ENCODE assay signal across 9 cellular contexts in genomic region chr3:128498127-128498626, GRCh38. TPM values are rescaled to one million over a fixed set of nuclear protein-coding genes. Genes with fewer than 3 reads are reported as not detected.
DNase-seq lines count a peak whose midpoint lies in the region; ATAC-seq, FAIRE-seq and TF ChIP-seq lines count a peak whose summit lies in the region.
"Had no signal": no experiment of that assay in that cellular context is flagged by ENCODE, and none has a peak within 500 bp of the region (broad histone marks: within the 10 kb centered on the region; RNA-seq: fewer than 3 reads in every experiment).

No MANE protein-coding gene starts in this region.

- no peak for TF ChIP-seq CTCF in AG10803 (conservative IDR thresholded peaks at IDR 0.05; ENCODE audit: low read length)
- no peak for TF ChIP-seq CTCF in H9 (conservative IDR thresholded peaks at IDR 0.05)
- no peak for TF ChIP-seq CTCF in astrocyte (IDR thresholded peaks at IDR 0.05; ENCODE audit: insufficient read depth, low read depth, low read length)

- H3K36me3 ChIP-seq in astrocyte (ENCODE audit: insufficient read depth, low read length) (no peaks in the 10 kb centered on the region), neuronal stem cell (replicated peaks in 1 of 2; ENCODE audit: control insufficient read depth in 2 of 2, insufficient read depth in 2 of 2, low read length in 2 of 2) (no peaks in the 10 kb centered on the region)

- H3K9me3 Mint-ChIP-seq in H9, result peaks cover 3 to 4% of the 10 kb centered on the region in 2 experiments; a peak in 2 of 5 replicates
- peaks cover 11% of the 10 kb centered on the region for H3K9me3 Mint-ChIP-seq in astrocyte (ENCODE audit: unreplicated experiment)

- H3K4me1 ChIP-seq in H9 (ENCODE audit: insufficient read depth, low read length), result no peaks in the 10 kb centered on the region
- peaks cover 5% of the 10 kb centered on the region for H3K4me1 ChIP-seq in astrocyte (ENCODE audit: insufficient read depth, low read length)
- peaks cover 8 to 9% of the 10 kb centered on the region in 2 donors for H3K4me1 ChIP-seq in neuronal stem cell (ENCODE audit: control insufficient read depth in 2 of 2, insufficient read depth in 1 of 2, low read depth in 1 of 2, low read length in 2 of 2)

- H4K8ac ChIP-seq in H9 (replicated peaks; ENCODE audit: insufficient read length, low read depth, low read length) (no peak overlapping the region), neuronal stem cell (ENCODE audit: low read depth, low read length) (no peak overlapping the region)

- H2AFZ ChIP-seq in H9 (ENCODE audit: low read length) (no peak overlapping the region), astrocyte (ENCODE audit: low read depth, low read length) (no peak overlapping the region), neuronal stem cell (ENCODE audit: low read length) (peak overlapping the region; percentile 94)

- no peak overlapping the region for H4K5ac ChIP-seq in H9 (ENCODE audit: insufficient read length, low read depth, low read length)

- H3K4me3 Mint-ChIP-seq in H9 (peak overlapping the region in 1 of 2 experiments; percentile 25; a peak in 3 of 5 replicates), astrocyte (ENCODE audit: unreplicated experiment) (peak overlapping the region; percentile 52)

- H3K9me3 ChIP-seq in H9 (ENCODE audit: control insufficient read depth, low read depth, low read length) (no peaks in the 10 kb centered on the region), astrocyte (ENCODE audit: insufficient read depth, low read depth, low read length) (peaks cover 6% of the 10 kb centered on the region), neuronal stem cell (replicated peaks in 1 of 2; ENCODE audit: control insufficient read depth in 2 of 2, insufficient read depth in 1 of 2, low read depth in 1 of 2, low read length in 2 of 2) (peaks cover 0 to 9% of the 10 kb centered on the region in 2 donors)

- no peak overlapping the region for H2BK20ac ChIP-seq in H9 (ENCODE audit: low read depth, low read length, poor library complexity, severe bottlenecking)

- H3K56ac ChIP-seq in H9 (ENCODE audit: insufficient read length, low read depth, low read length), result no peak overlapping the region

- no peak overlapping the region for H2AK5ac ChIP-seq in H9 (ENCODE audit: insufficient read length, low read length)
- no peak overlapping the region for H2AK5ac ChIP-seq in neuronal stem cell (ENCODE audit: low read depth, low read length)

- H3K23me2 ChIP-seq in H9 (ENCODE audit: insufficient read length, low read depth, low read length, poor library complexity, severe bottlenecking), result peaks cover 5% of the 10 kb centered on the region

- H3K4me1 Mint-ChIP-seq in H9 (peaks cover 18 to 41% of the 10 kb centered on the region in 2 experiments), astrocyte (ENCODE audit: low read depth, unreplicated experiment) (no peaks in the 10 kb centered on the region)

- H2BK15ac ChIP-seq in H9 (ENCODE audit: low read depth, low read length) (no peak overlapping the region), neuronal stem cell (ENCODE audit: low read length) (no peak overlapping the region)

- H4K20me1 ChIP-seq in H9 (ENCODE audit: control insufficient read depth, insufficient read depth, insufficient read length), result peaks cover 3% of the 10 kb centered on the region
- H4K20me1 ChIP-seq in astrocyte (ENCODE audit: insufficient read depth, low read length), result peaks cover 22% of the 10 kb centered on the region

- WGBS in H9 (ENCODE audit: extremely low coverage, insufficient read length, low lambda C conversion rate), result no CpG with 5 or more reads among the region's 5 CpGs
- WGBS in neuronal stem cell (ENCODE audit: extremely low coverage in 2 of 2, insufficient read length in 2 of 2, insufficient replicate concordance in 1 of 2), 2 donors, result no CpG with 5 or more reads among the region's 5 CpGs

- peak overlapping the region; percentile 56 for H3K4me3 ChIP-seq in AG10803 (ENCODE audit: low read length)
- H3K4me3 ChIP-seq in astrocyte (ENCODE audit: insufficient read depth, low read depth, low read length), result no peak overlapping the region
- H3K4me3 ChIP-seq in neuronal stem cell (ENCODE audit: low read length in 2 of 2), result peak overlapping the region in 1 of 2 donors; percentile 45

- no peak overlapping the region for H3K27ac Mint-ChIP-seq in H9
- peak overlapping the region; percentile 23 for H3K27ac Mint-ChIP-seq in astrocyte (ENCODE audit: unreplicated experiment)

- no peaks in the 10 kb centered on the region for H3K79me1 ChIP-seq in H9 (ENCODE audit: insufficient read depth, low read depth, low read length, poor library complexity, severe bottlenecking)
- H3K79me1 ChIP-seq in neuronal stem cell (ENCODE audit: low read depth, low read length), result peaks cover 1% of the 10 kb centered on the region

- H3T11ph ChIP-seq in H9 (ENCODE audit: low read length), result no peak overlapping the region

- H3K36me3 Mint-ChIP-seq in H9 (ENCODE audit: insufficient read depth in 1 of 3, low read depth in 3 of 3), result no peaks in the 10 kb centered on the region; a peak in 2 of 7 replicates
- H3K36me3 Mint-ChIP-seq in astrocyte (ENCODE audit: low read depth, unreplicated experiment), result peaks cover 3% of the 10 kb centered on the region

- H3K18ac ChIP-seq in H9 (ENCODE audit: insufficient read length, low read depth, low read length) (no peak overlapping the region), neuronal stem cell (ENCODE audit: low read length) (no peak overlapping the region)

- H2BK120ac ChIP-seq in H9 (ENCODE audit: low read depth, low read length, poor library complexity, severe bottlenecking), result no peak overlapping the region
- no peak overlapping the region for H2BK120ac ChIP-seq in neuronal stem cell (ENCODE audit: low read depth, low read length)

- H3K23ac ChIP-seq in H9 (ENCODE audit: insufficient read length, low read depth, low read length) (no peak overlapping the region), neuronal stem cell (ENCODE audit: low read depth, low read length, poor library complexity) (no peak overlapping the region)

- no peak overlapping the region for H3K14ac ChIP-seq in H9 (ENCODE audit: insufficient read depth, low read length)
- H3K14ac ChIP-seq in neuronal stem cell (ENCODE audit: low read length), result no peak overlapping the region

- H3K27me3 Mint-ChIP-seq in H9 (ENCODE audit: low read depth) (peaks cover 92% of the 10 kb centered on the region), astrocyte (ENCODE audit: low read depth, unreplicated experiment) (peaks cover 78% of the 10 kb centered on the region)

- peak; percentile 5 for FAIRE-seq in astrocyte (lab: Jason Lieb, UNC)
- FAIRE-seq: HepG2 had no signal

- H4K91ac ChIP-seq in H9 (ENCODE audit: insufficient read length, low read depth, low read length), result no peak overlapping the region
- H4K91ac ChIP-seq in neuronal stem cell (ENCODE audit: low read depth, low read length, poor library complexity), result no peak overlapping the region

- H3K4me2 ChIP-seq in H9 (ENCODE audit: insufficient read depth, insufficient read length, low read length), result no peak overlapping the region
- peak overlapping the region; percentile 84 for H3K4me2 ChIP-seq in astrocyte (ENCODE audit: low read length)
- peak overlapping the region; percentile 32 for H3K4me2 ChIP-seq in neuronal stem cell (ENCODE audit: insufficient read depth, low read length, poor library complexity, severe bottlenecking)

- H2BK12ac ChIP-seq in H9 (ENCODE audit: insufficient read length, low read depth, low read length) (no peak overlapping the region), neuronal stem cell (ENCODE audit: low read length) (no peak overlapping the region)

- H2BK5ac ChIP-seq in H9 (ENCODE audit: insufficient read length, low read length) (no peak overlapping the region), neuronal stem cell (ENCODE audit: low read length) (no peak overlapping the region)

- no peak overlapping the region for H3K9ac ChIP-seq in H9 (ENCODE audit: extremely low read depth, insufficient read length, low read length)
- no peak overlapping the region for H3K9ac ChIP-seq in astrocyte (ENCODE audit: low read length)
- H3K9ac ChIP-seq in neuronal stem cell (ENCODE audit: low read depth, low read length, poor library complexity), result no peak overlapping the region

- ATAC-seq in GM18498 (IDR thresholded peaks at IDR 0.05; ENCODE audit: unreplicated experiment) (no peak), HG03469 (IDR thresholded peaks at IDR 0.05; ENCODE audit: unreplicated experiment) (no peak)

- DNase-seq in AG10803 (ENCODE audit: low read depth) (no peak), H9 (peak; percentile 4), astrocyte (ENCODE audit: low read depth) (no peak), neuronal stem cell (ENCODE audit: low spot score) (no peak), HPDE6-E6E7 (ENCODE audit: extremely low spot score) (no peak), NCI-H345 treated with DMSO at 0.1 percent for 48 hours (lab: John Stamatoyannopoulos, UW; ENCODE audit: unreplicated experiment) (no peak)

- H3K4ac ChIP-seq in H9 (ENCODE audit: low read depth, low read length) (no peak overlapping the region), neuronal stem cell (ENCODE audit: low read length) (no peak overlapping the region)

- H3K27me3 ChIP-seq in H9 (ENCODE audit: insufficient read depth, low read length), result peaks cover 44% of the 10 kb centered on the region
- peaks cover 60% of the 10 kb centered on the region for H3K27me3 ChIP-seq in astrocyte (ENCODE audit: insufficient read depth, low read length)
- peaks cover 42 to 94% (median 50%) of the 10 kb centered on the region in 3 experiments for H3K27me3 ChIP-seq in neuronal stem cell (ENCODE audit: control insufficient read depth in 3 of 3, insufficient read depth in 3 of 3, low read depth in 1 of 3, low read length in 3 of 3)

- H3K79me2 ChIP-seq in H9 (ENCODE audit: insufficient read depth, low read length) (no peaks in the 10 kb centered on the region), astrocyte (ENCODE audit: insufficient read depth, low read length) (no peaks in the 10 kb centered on the region)

- H3K27ac ChIP-seq in H9 (ENCODE audit: insufficient read length, low read depth, low read length) (no peak overlapping the region), astrocyte (ENCODE audit: low read depth, low read length) (no peak overlapping the region), neuronal stem cell (replicated peaks; ENCODE audit: low read length) (no peak overlapping the region)

RNA-seq across cellular contexts. Expression of gene GATA2, which starts 5.2 kb away (rescaled TPM):
- total RNA-seq in H9 (2021), result 1.9 and 2.7 TPM in 2 replicates
- total RNA-seq in astrocyte, result 0.58 and 1.7 TPM in 2 replicates
- 0.03 TPM for polyA plus RNA-seq in neuronal stem cell (2013, experiment 1 of 2)
- 0.04 TPM for polyA plus RNA-seq in neuronal stem cell (2013, experiment 2 of 2)

RNA-seq across cellular contexts. Expression of gene DNAJB8, which starts 31.5 kb away (rescaled TPM):
- not detected in 2 replicates for total RNA-seq in H9 (2021)
- not detected in 2 replicates for total RNA-seq in astrocyte
- not detected for polyA plus RNA-seq in neuronal stem cell (2013, experiment 1 of 2)
- polyA plus RNA-seq in neuronal stem cell (2013, experiment 2 of 2), result not detected
- total RNA-seq: HepG2 had no signal
- polyA plus RNA-seq: HepG2 had no signal
